In genomic region chr6:39102024-39102820, GRCh38 we compare ENCODE assay signal across 10 cellular contexts. TPM values are rescaled to one million over a fixed set of nuclear protein-coding genes. Genes with fewer than 3 reads are reported as not detected.
DNase-seq lines count a peak whose midpoint lies in the region; ATAC-seq, FAIRE-seq and TF ChIP-seq lines count a peak whose summit lies in the region.
"Had no signal": no experiment of that assay in that cellular context is flagged by ENCODE, and none has a peak within 500 bp of the region (broad histone marks: within the 10 kb centered on the region; RNA-seq: fewer than 3 reads in every experiment).

No MANE protein-coding gene starts in this region.

- no peak overlapping the region for H3K4me2 ChIP-seq in GM12878 (ENCODE audit: control insufficient read depth, insufficient read depth)
- H3K4me2 ChIP-seq: A549 had no signal

- SMC1A ChIA-PET in GM12878 (lab: Charles Lee; ENCODE audit: uncharacterized antibody, unreplicated experiment): interaction anchor here (0.8 to 1.6 kb wide), 7 partner anchors 9 to 227 kb away, joined by 3 to 6 read pairs (median 4); no protein-coding TSS in a partner anchor

- POLR2A ChIA-PET in GM12878 (lab: Charles Lee): interaction anchor here (1.5 kb wide), 1 partner anchor 12 kb away, joined by 4 read pairs; no protein-coding TSS in a partner anchor

- H3K4me3 ChIP-seq in GM12878 (no peak overlapping the region), lower lobe of right lung (no peak overlapping the region)
- H3K4me3 ChIP-seq: A549 had no signal

- in situ Hi-C loops in GM12878 (cut with MboI): no loop called here

- WGBS in GM12878 (ENCODE audit: insufficient coverage, insufficient replicate concordance, low lambda C conversion rate, missing lambda C conversion rate): under 1% methylated on average over 12 of the region's 12 CpGs

- ATAC-seq in HG03196 (IDR thresholded peaks at IDR 0.05; ENCODE audit: unreplicated experiment) (peak; percentile 40), GM12878 (peak; percentile 73), lower lobe of right lung (peak; percentile 68 to 69), HG03097 (IDR thresholded peaks at IDR 0.05; ENCODE audit: low FRiP score, unreplicated experiment) (no peak)
- ATAC-seq: A549 had no signal

- H3K27me3 ChIP-seq in GM12878 (replicated peaks in 1 of 2; ENCODE audit: control insufficient read depth in 2 of 2, insufficient read depth in 2 of 2, low read length in 1 of 2): no peaks in the 10 kb centered on the region
- no peaks in the 10 kb centered on the region for H3K27me3 ChIP-seq in lower lobe of right lung (ENCODE audit: low read depth)

- H3K36me3 ChIP-seq in GM12878 (ENCODE audit: control insufficient read depth in 2 of 2, insufficient read depth in 2 of 2, low read length in 1 of 2) (no peaks in the 10 kb centered on the region), lower lobe of right lung (peaks cover 11% of the 10 kb centered on the region)

- no peak for TF ChIP-seq POLR2A in GM12878 (IDR thresholded peaks at IDR 0.05; ENCODE audit: low read depth, low read length)

- BruUV-seq in GM12878 (replicated peaks; lab: Mats Ljungman, UMichigan): no TSS peak

- no peaks in the 10 kb centered on the region for H3K9me3 ChIP-seq in GM12878 (replicated peaks; ENCODE audit: control insufficient read depth, insufficient read depth, low read length)
- no peaks in the 10 kb centered on the region for H3K9me3 ChIP-seq in lower lobe of right lung
- H3K9me3 ChIP-seq: A549, neutrophil had no signal

- no peak for TF ChIP-seq RAD21 in GM12878 (IDR thresholded peaks at IDR 0.05; ENCODE audit: insufficient read depth, low read depth, low read length)

- no peaks in the 10 kb centered on the region for H3K79me2 ChIP-seq in GM12878 (ENCODE audit: control insufficient read depth, insufficient read depth, low read length)

- CTCF ChIA-PET in GM12878 (lab: Yijun Ruan, JAX): interaction anchor here (0.8 to 2.3 kb wide), 12 partner anchors 9 to 230 kb away, joined by 3 to 10 read pairs (median 4); partner anchors contain the start of gene SAYSD1

- H3K27ac ChIP-seq in GM12878 (ENCODE audit: control insufficient read depth, insufficient read depth) (no peak overlapping the region), lower lobe of right lung (no peak overlapping the region), caudate nucleus (ENCODE audit: low read depth, low read length) (no peak overlapping the region)
- H3K27ac ChIP-seq: A549, neutrophil had no signal

- no peak for TF ChIP-seq EP300 in GM12878 (IDR thresholded peaks at IDR 0.05; ENCODE audit: borderline replicate concordance in 1 of 2, control insufficient read depth in 1 of 2, low read depth in 2 of 2, low read length in 2 of 2)

- DNase-seq in DMS53 (lab: John Stamatoyannopoulos, UW) (peak; percentile 6), DMS53 treated with DMSO at 0.1 percent for 48 hours (lab: John Stamatoyannopoulos, UW; ENCODE audit: unreplicated experiment) (no peak), GM12878 (ENCODE audit: low read depth, low spot score) (no peak), lower lobe of right lung (no peak), caudate nucleus (lab: John Stamatoyannopoulos, UW) (no peak), NCI-H2081 (lab: John Stamatoyannopoulos, UW) (no peak)

- FAIRE-seq in GM12878 (lab: Jason Lieb, UNC): no peak
- FAIRE-seq: A549 had no signal

- TF ChIP-seq CTCF in GM12878 (IDR thresholded peaks at IDR 0.05 in 2 of 3, conservative IDR thresholded peaks at IDR 0.05 in 1 of 3; ENCODE audit: control insufficient read depth in 2 of 3, extremely low read depth in 1 of 3, insufficient read depth in 1 of 3, low read depth in 3 of 3, low read length in 3 of 3) (peak; percentile 34 to 49 (median 48); a peak in 5 of 6 replicates), lower lobe of right lung (IDR thresholded peaks at IDR 0.05) (peak; percentile 37)

- H3K9ac ChIP-seq in GM12878 (ENCODE audit: control insufficient read depth, insufficient read depth, low read length): no peak overlapping the region

- H2AFZ ChIP-seq in GM12878 (ENCODE audit: control insufficient read depth, low read depth, low read length): no peak overlapping the region

- intact Hi-C loops in GM12878 (cut with micrococcal nuclease; ENCODE audit: unreplicated experiment): no loop called here
- intact Hi-C loops in lower lobe of right lung (cut with DNase I): no loop called here

- RAD21 ChIA-PET in GM12878 (lab: Charles Lee; ENCODE audit: unreplicated experiment): interaction anchor here (0.9 to 1.3 kb wide), 4 partner anchors 12 to 105 kb away, joined by 3 to 4 read pairs (median 3); partner anchors contain the start of gene SAYSD1

- H3K4me1 ChIP-seq in GM12878 (ENCODE audit: control insufficient read depth, insufficient read depth, low read length): no peaks in the 10 kb centered on the region
- H3K4me1 ChIP-seq in lower lobe of right lung: peaks cover 10% of the 10 kb centered on the region
- H3K4me1 ChIP-seq: A549 had no signal

- no peaks in the 10 kb centered on the region for H4K20me1 ChIP-seq in GM12878 (ENCODE audit: control insufficient read depth, insufficient read depth)

TF ChIP-seq in GM12878, 131 proteins besides CTCF, POLR2A, EP300 and RAD21:
- TF ChIP-seq SREBF1 (IDR thresholded peaks at IDR 0.05; ENCODE audit: low read length): no peak
- peak; percentile 54; the same call in 1 of the 2 replicates for TF ChIP-seq SMC3 (IDR thresholded peaks at IDR 0.05; ENCODE audit: borderline replicate concordance, low read length)
- TF ChIP-seq BHLHE40 (IDR thresholded peaks at IDR 0.05; ENCODE audit: borderline replicate concordance in 1 of 2, low read depth in 2 of 2, low read length in 1 of 2): no peak
- TF ChIP-seq, protein P1, sequence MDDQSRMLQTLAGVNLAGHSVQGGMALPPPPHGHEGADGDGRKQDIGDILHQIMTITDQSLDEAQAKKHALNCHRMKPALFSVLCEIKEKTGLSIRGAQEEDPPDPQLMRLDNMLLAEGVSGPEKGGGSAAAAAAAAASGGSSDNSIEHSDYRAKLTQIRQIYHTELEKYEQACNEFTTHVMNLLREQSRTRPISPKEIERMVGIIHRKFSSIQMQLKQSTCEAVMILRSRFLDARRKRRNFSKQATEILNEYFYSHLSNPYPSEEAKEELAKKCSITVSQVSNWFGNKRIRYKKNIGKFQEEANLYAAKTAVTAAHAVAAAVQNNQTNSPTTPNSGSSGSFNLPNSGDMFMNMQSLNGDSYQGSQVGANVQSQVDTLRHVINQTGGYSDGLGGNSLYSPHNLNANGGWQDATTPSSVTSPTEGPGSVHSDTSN (IDR thresholded peaks at IDR 0.05; ENCODE audit: insufficient replicate concordance, low read depth, low read length): peak; percentile 38
- TF ChIP-seq, protein P2, sequence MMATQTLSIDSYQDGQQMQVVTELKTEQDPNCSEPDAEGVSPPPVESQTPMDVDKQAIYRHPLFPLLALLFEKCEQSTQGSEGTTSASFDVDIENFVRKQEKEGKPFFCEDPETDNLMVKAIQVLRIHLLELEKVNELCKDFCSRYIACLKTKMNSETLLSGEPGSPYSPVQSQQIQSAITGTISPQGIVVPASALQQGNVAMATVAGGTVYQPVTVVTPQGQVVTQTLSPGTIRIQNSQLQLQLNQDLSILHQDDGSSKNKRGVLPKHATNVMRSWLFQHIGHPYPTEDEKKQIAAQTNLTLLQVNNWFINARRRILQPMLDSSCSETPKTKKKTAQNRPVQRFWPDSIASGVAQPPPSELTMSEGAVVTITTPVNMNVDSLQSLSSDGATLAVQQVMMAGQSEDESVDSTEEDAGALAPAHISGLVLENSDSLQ (IDR thresholded peaks at IDR 0.05): peak; percentile 89

RNA-seq across cellular contexts. Expression of gene SAYSD1, which starts 12.8 kb away (rescaled TPM):
- total RNA-seq in GM12878 (2013; cell fraction: nucleolus; rRNA removed): 7.0 and 7.2 TPM in 2 replicates
- total RNA-seq in GM12878 (2014; rRNA removed) (5.2 and 6.7 TPM in 2 replicates), GM12878 (2014; rRNA removed; fragmentation: Illumina TruSeq; extraction: Trizol) (5.5 and 5.6 TPM in 2 replicates), GM12878 (2021) (5.5 and 7.3 TPM in 2 replicates), lower lobe of right lung (15.5 TPM)
- 3.0 TPM for polyA plus RNA-seq in GM12878 (2011; ENCODE audit: low read depth)
- polyA plus RNA-seq in GM12878 (2011; rRNA removed) (6.6 and 7.0 TPM in 2 replicates), GM12878 (2014; fragmentation: Illumina TruSeq; extraction: Trizol) (5.9 and 6.0 TPM in 2 replicates), GM12878 (2014; fragmentation: Nextera tagmentation; extraction: Ambion mirVana) (1 to 10 TPM; 1.5 to 2.2 TPM), GM12878 (2014; rRNA removed) (5.1 and 6.5 TPM in 2 replicates), GM12878 (2016; fragmentation: Nextera tagmentation; extraction: Ambion mirVana) (1 to 10 TPM; 6.3 to 7.1 TPM)
- polyA plus RNA-seq in GM12878 (2011; cell fraction: cytosol; rRNA removed): 4.0 and 4.3 TPM in 2 replicates
- 2.6 and 3.6 TPM in 2 replicates for polyA plus RNA-seq in GM12878 (2011; cell fraction: nucleus; rRNA removed)
- polyA plus RNA-seq in GM12878 (2012): 3.1 and 4.0 TPM in 2 replicates
- 3.3 and 3.8 TPM in 2 replicates for polyA minus RNA-seq in GM12878 (2011; rRNA and poly(A)+ RNA removed)
- 1.1 and 1.6 TPM in 2 replicates for polyA minus RNA-seq in GM12878 (2011; cell fraction: cytosol; rRNA and poly(A)+ RNA removed)
- 2.7 and 4.7 TPM in 2 replicates for polyA minus RNA-seq in GM12878 (2011; cell fraction: nucleus; rRNA and poly(A)+ RNA removed)

RNA-seq across cellular contexts. Expression of gene GLP1R, which starts 53.6 kb away (rescaled TPM):
- total RNA-seq in GM12878 (2013; cell fraction: nucleolus; rRNA removed): not detected in 2 replicates
- total RNA-seq in GM12878 (2014; rRNA removed) (not detected in 2 replicates), GM12878 (2014; rRNA removed; fragmentation: Illumina TruSeq; extraction: Trizol) (not detected in 2 replicates), GM12878 (2021) (0.05 TPM in 1 of 2 replicates, not detected in the other), lower lobe of right lung (0.35 TPM)
- not detected for polyA plus RNA-seq in GM12878 (2011; ENCODE audit: low read depth)
- polyA plus RNA-seq in GM12878 (2011; rRNA removed) (0.01 TPM in 1 of 2 replicates, not detected in the other), GM12878 (2014; fragmentation: Illumina TruSeq; extraction: Trizol) (not detected in 2 replicates), GM12878 (2014; fragmentation: Nextera tagmentation; extraction: Ambion mirVana) (not detected), GM12878 (2014; rRNA removed) (not detected in 2 replicates), GM12878 (2016; fragmentation: Nextera tagmentation; extraction: Ambion mirVana) (not detected)
- not detected in 2 replicates for polyA plus RNA-seq in GM12878 (2011; cell fraction: cytosol; rRNA removed)
- 0.09 and 0.12 TPM in 2 replicates for polyA plus RNA-seq in GM12878 (2011; cell fraction: nucleus; rRNA removed)
- not detected in 2 replicates for polyA plus RNA-seq in GM12878 (2012)
- polyA minus RNA-seq in GM12878 (2011; rRNA and poly(A)+ RNA removed): not detected in 2 replicates
- polyA minus RNA-seq in GM12878 (2011; cell fraction: cytosol; rRNA and poly(A)+ RNA removed): not detected in 2 replicates
- not detected in 2 replicates for polyA minus RNA-seq in GM12878 (2011; cell fraction: nucleus; rRNA and poly(A)+ RNA removed)
- polyA plus RNA-seq: A549 had no signal
